Comparison of ENCODE assay signal across 23 cellular contexts in genomic region chr9:97747201-97747965, GRCh38. TPM values are rescaled to one million over a fixed set of nuclear protein-coding genes. Genes with fewer than 3 reads are reported as not detected.
DNase-seq lines count a peak whose midpoint lies in the region; ATAC-seq and TF ChIP-seq lines count a peak whose summit lies in the region.
"Had no signal": no experiment of that assay in that cellular context is flagged by ENCODE, and none has a peak within 500 bp of the region (broad histone marks: within the 10 kb centered on the region; RNA-seq: fewer than 3 reads in every experiment).

No MANE protein-coding gene starts in this region.

- DNase-seq in AG10803 (ENCODE audit: low read depth) (peak; percentile 45), NCI-H226 (peak; percentile 36), trophoblast cell (peak in 1 of 2 donors; percentile 35), COLO829 (ENCODE audit: low spot score) (no peak), body of pancreas (no peak), putamen (ENCODE audit: low spot score) (no peak)
- DNase-seq: activated CD4-positive, CD25-positive, alpha-beta regulatory T cell; activated CD8-positive, alpha-beta T cell treated with anti-CD3 and anti-CD28 coated beads, Interleukin-2, amount 10 ng/mL, durations not matched to agents 7 days and 5 days; activated naive CD4-positive, alpha-beta T cell treated with anti-CD3 and anti-CD28 coated beads, Interleukin-2, amount 10 ng/mL, durations not matched to agents 7 days and 5 days; aorta; central memory CD4-positive, alpha-beta T cell; foreskin melanocyte; hippocampal formation; NCI-H1436 treated with DMSO at 0.1 percent for 48 hours; NCI-H524; T-helper 9 cell; upper lobe of right lung had no signal

- no peak overlapping the region for H2BK5ac ChIP-seq in trophoblast cell (ENCODE audit: low read depth, low read length, poor library complexity)

- H3K27ac ChIP-seq in esophagus (ENCODE audit: low read depth in 2 of 2, low read length in 1 of 2), result peak overlapping the region; percentile 4 to 61
- H3K27ac ChIP-seq in trophoblast cell (ENCODE audit: low read depth, low read length), result no peak overlapping the region
- H3K27ac ChIP-seq in body of pancreas, result no peak overlapping the region
- H3K27ac ChIP-seq: epithelial cell of prostate, RWPE1, upper lobe of right lung had no signal

- H3K9ac ChIP-seq in trophoblast cell (ENCODE audit: low read length), result no peak overlapping the region

- H4K12ac ChIP-seq in trophoblast cell (ENCODE audit: low read depth, low read length), result no peak overlapping the region

- peaks cover 0 to 4% of the 10 kb centered on the region in 2 donors for H3K9me3 ChIP-seq in esophagus (ENCODE audit: control insufficient read depth in 2 of 2, insufficient read depth in 1 of 2, low read depth in 1 of 2, low read length in 1 of 2)
- H3K9me3 ChIP-seq in trophoblast cell (ENCODE audit: insufficient read depth, low read depth, low read length), result peaks cover 5% of the 10 kb centered on the region
- H3K9me3 ChIP-seq in body of pancreas, result no peaks in the 10 kb centered on the region
- H3K9me3 ChIP-seq: upper lobe of right lung had no signal

- H3K4ac ChIP-seq in trophoblast cell (ENCODE audit: low read depth, low read length), result no peak overlapping the region

- H3K79me2 ChIP-seq in trophoblast cell (ENCODE audit: control insufficient read depth, insufficient read depth, low read length, poor library complexity), result no peaks in the 10 kb centered on the region

- TF ChIP-seq POLR2A in body of pancreas (IDR thresholded peaks at IDR 0.05), result no peak

- no peak overlapping the region for H2AK5ac ChIP-seq in trophoblast cell (ENCODE audit: low read length)

- no peak overlapping the region for H2BK120ac ChIP-seq in trophoblast cell (ENCODE audit: insufficient read depth, low read length, poor library complexity)

- WGBS in esophagus, 2 donors, result 39 to 42% methylated on average over 4 of the region's 4 CpGs
- WGBS in trophoblast cell (ENCODE audit: extremely low coverage, insufficient coverage, insufficient read length), result no CpG with 5 or more reads among the region's 4 CpGs
- 58 to 64% methylated on average over 2 to 4 of the region's 4 CpGs for WGBS in body of pancreas, 2 donors

- no peaks in the 10 kb centered on the region for H3K79me1 ChIP-seq in trophoblast cell (ENCODE audit: low read length)

- H3K14ac ChIP-seq in trophoblast cell (ENCODE audit: low read length), result no peak overlapping the region

- peaks cover 0 to 3% of the 10 kb centered on the region in 2 donors for H3K27me3 ChIP-seq in esophagus (ENCODE audit: control insufficient read depth in 1 of 2, insufficient read depth in 2 of 2, low read length in 2 of 2)
- peaks cover 5% of the 10 kb centered on the region for H3K27me3 ChIP-seq in trophoblast cell (ENCODE audit: insufficient read depth, low read length)
- no peaks in the 10 kb centered on the region for H3K27me3 ChIP-seq in body of pancreas

- H3K36me3 ChIP-seq in esophagus (ENCODE audit: control insufficient read depth in 2 of 2, insufficient read depth in 2 of 2, low read length in 1 of 2) (peaks cover 0 to 3% of the 10 kb centered on the region in 2 donors), trophoblast cell (ENCODE audit: control insufficient read depth in 1 of 2, insufficient read depth in 2 of 2, low read length in 2 of 2) (no peaks in the 10 kb centered on the region), body of pancreas (replicated peaks in 1 of 2; ENCODE audit: insufficient read depth in 1 of 2, low read depth in 2 of 2) (no peaks in the 10 kb centered on the region)
- H3K36me3 ChIP-seq: upper lobe of right lung had no signal

- H3K23ac ChIP-seq in trophoblast cell (ENCODE audit: low read length), result no peak overlapping the region

- intact Hi-C loops in body of pancreas (cut with DNase I), result no loop called here

- TF ChIP-seq CTCF in AG10803 (conservative IDR thresholded peaks at IDR 0.05; ENCODE audit: low read length), result no peak
- TF ChIP-seq CTCF in body of pancreas (IDR thresholded peaks at IDR 0.05), result no peak

- no peak overlapping the region for H2BK12ac ChIP-seq in trophoblast cell (ENCODE audit: low read length)

- H2AFZ ChIP-seq in trophoblast cell (ENCODE audit: insufficient read depth, low read length, poor library complexity), result no peak overlapping the region

- ATAC-seq in body of pancreas, result no peak
- no peak for ATAC-seq in HG02610 (IDR thresholded peaks at IDR 0.05; ENCODE audit: unreplicated experiment)
- ATAC-seq: activated CD8-positive, alpha-beta T cell treated with anti-CD3 and anti-CD28 coated beads, Interleukin-2, amount 10 ng/mL, durations not matched to agents 7 days and 5 days; HCT116; K562; upper lobe of right lung had no signal

- H4K91ac ChIP-seq in trophoblast cell (ENCODE audit: low read depth, low read length), result no peak overlapping the region

- peaks cover 0 to 6% of the 10 kb centered on the region in 2 donors for H3K4me1 ChIP-seq in esophagus (ENCODE audit: control insufficient read depth in 2 of 2, insufficient read depth in 2 of 2, low read length in 1 of 2)
- peaks cover 8 to 13% of the 10 kb centered on the region in 2 experiments for H3K4me1 ChIP-seq in trophoblast cell (ENCODE audit: control insufficient read depth in 1 of 2, insufficient read depth in 2 of 2, low read length in 2 of 2)
- no peaks in the 10 kb centered on the region for H3K4me1 ChIP-seq in body of pancreas
- H3K4me1 ChIP-seq: upper lobe of right lung had no signal

- H4K8ac ChIP-seq in trophoblast cell (ENCODE audit: low read depth, low read length), result no peak overlapping the region

- H3K4me3 ChIP-seq in AG10803 (ENCODE audit: low read length) (no peak overlapping the region), esophagus (ENCODE audit: low read depth in 1 of 2, low read length in 2 of 2) (no peak overlapping the region), trophoblast cell (ENCODE audit: low read depth, low read length) (no peak overlapping the region), body of pancreas (no peak overlapping the region)
- H3K4me3 ChIP-seq: K562, upper lobe of right lung had no signal

- H3K18ac ChIP-seq in trophoblast cell (ENCODE audit: low read length), result no peak overlapping the region

- H3K4me2 ChIP-seq in trophoblast cell (ENCODE audit: low read length), result peak overlapping the region; percentile 1

RNA-seq across cellular contexts. Expression of gene XPA, which starts 50.2 kb away (rescaled TPM):
- 10 to 100 TPM; 13.5 to 16.3 TPM for polyA plus RNA-seq in esophagus
- 8.6 and 9.0 TPM in 2 replicates for polyA plus RNA-seq in trophoblast cell (2013)
- 10 to 100 TPM in 1 of 2 donors, 1 to 10 TPM in 1; 9.6 to 15.8 TPM for total RNA-seq in body of pancreas

Comparison
In these comparisons a context has a peak if more than half of its experiments do, and no peak if none do; other contexts are left out.
1. DNase-seq: peak in AG10803 (single experiment) and NCI-H226 (single experiment); none in COLO829 (single experiment), body of pancreas (0 of 4) and putamen (single experiment).
2. H3K27ac ChIP-seq: peak in esophagus (2 of 2); none in trophoblast cell (single experiment) and body of pancreas (0 of 4).